Comparison of ENCODE assay signal across 1 cellular context in the genomic region with DNA sequence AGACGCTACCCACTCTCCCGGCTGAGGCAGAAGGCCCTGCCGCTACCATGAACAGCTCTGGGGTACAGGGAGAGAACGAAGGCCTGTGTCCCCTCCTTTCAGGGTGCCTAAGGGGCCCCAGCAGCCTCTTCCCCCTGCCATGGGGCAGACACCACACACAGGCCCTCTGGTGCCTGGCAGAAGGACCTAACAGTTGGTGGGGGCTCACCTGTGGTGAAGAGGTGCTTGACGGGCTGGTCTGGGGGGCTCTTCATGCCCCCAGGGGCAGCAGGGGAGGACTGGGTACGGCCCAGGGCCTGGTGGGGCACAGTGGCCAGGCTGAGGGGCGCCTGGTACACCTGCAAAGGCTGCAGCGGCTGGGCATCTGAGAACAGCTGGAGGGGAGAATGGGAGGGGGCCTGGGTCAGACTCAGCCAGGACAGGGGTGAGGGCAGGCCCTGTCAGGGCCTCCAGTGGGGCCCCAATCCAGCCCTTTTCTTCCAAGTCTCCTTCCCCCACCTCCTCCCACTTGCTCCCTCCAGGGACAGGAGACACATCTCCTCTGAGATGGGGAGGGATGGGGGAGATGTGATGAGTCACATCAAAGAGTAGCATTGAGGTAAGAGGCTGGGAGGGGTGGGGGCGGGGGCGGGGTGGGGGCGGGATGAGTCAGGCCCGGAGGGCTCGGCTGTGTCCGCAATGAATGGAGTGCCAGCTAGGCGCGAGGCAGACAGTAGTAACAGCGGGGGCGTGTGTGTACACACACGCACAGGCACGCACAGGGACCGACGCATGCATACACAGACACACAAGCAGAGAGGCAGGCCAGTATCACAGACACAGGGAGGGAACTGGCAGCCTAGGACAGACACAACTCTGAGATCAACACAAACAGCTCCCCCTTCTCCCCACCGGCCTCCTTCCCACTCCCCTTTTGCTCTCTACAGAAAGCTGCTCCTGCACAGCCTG.
TF ChIP-seq lines count a peak whose summit lies in the region.

No MANE protein-coding gene starts in this region.

TF ChIP-seq in endothelial cell of umbilical vein, 7 proteins besides CTCF, POLR2A, EP300 and RAD21:
- TF ChIP-seq MYC (IDR thresholded peaks at IDR 0.05; ENCODE audit: low read depth, low read length) (no peak), JUN (IDR thresholded peaks at IDR 0.05; ENCODE audit: borderline replicate concordance, insufficient read depth, insufficient read length, low read depth) (no peak), GATA2 (IDR thresholded peaks at IDR 0.05; ENCODE audit: insufficient read depth, insufficient read length, low read depth, low read length) (no peak), FOS (IDR thresholded peaks at IDR 0.05; ENCODE audit: borderline replicate concordance, insufficient read depth, low read length) (no peak), POLR2AphosphoS5 (IDR thresholded peaks at IDR 0.05; ENCODE audit: insufficient read depth, low read depth, low read length) (no peak), EZH2 (IDR thresholded peaks at IDR 0.05; ENCODE audit: borderline replicate concordance, low read depth, low read length, severe bottlenecking) (no peak)
- TF ChIP-seq, protein P1, sequence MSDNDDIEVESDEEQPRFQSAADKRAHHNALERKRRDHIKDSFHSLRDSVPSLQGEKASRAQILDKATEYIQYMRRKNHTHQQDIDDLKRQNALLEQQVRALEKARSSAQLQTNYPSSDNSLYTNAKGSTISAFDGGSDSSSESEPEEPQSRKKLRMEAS (IDR thresholded peaks at IDR 0.05; ENCODE audit: insufficient read depth, insufficient read length): no peak
